In genomic region chr19:58460039-58460438, GRCh38 we compare ENCODE assay signal across 18 cellular contexts.
"Had no signal": no experiment of that assay in that cellular context is flagged by ENCODE, and none has a peak within 500 bp of the region (broad histone marks: within the 10 kb centered on the region; RNA-seq: fewer than 3 reads in every experiment).

No MANE protein-coding gene starts in this region.

- H3K9me3 ChIP-seq: gastrocnemius medialis, thoracic aorta, vagina had no signal

- ATAC-seq: activated CD8-positive, alpha-beta memory T cell treated with anti-CD3 and anti-CD28 coated beads, Interleukin-2, amount 10 ng/mL, durations not matched to agents 7 days and 5 days; activated CD8-positive, alpha-beta T cell treated with anti-CD3 and anti-CD28 coated beads for 36 hours; activated naive CD8-positive, alpha-beta T cell treated with anti-CD3 and anti-CD28 coated beads, Interleukin-2, amount 50 U/mL, for 24 hours; gastrocnemius medialis; left cardiac atrium; sciatic nerve; stimulated activated naive B cell treated with anti-CD40 and anti-IgM and Interleukin-4, amounts not matched to agents 10 μg/mL and 1 μg/mL and 100 μg/mL, for 72 hours had no signal

- DNase-seq: activated B cell treated with CpG ODN at 0.5 μM for 24 hours; activated CD4-positive, alpha-beta T cell treated with anti-CD3 and anti-CD28 coated beads, Interleukin-2, amount 10 ng/mL, durations not matched to agents 7 days and 5 days; activated CD8-positive, alpha-beta memory T cell treated with anti-CD3 and anti-CD28 coated beads, Interleukin-2, amount 10 ng/mL, durations not matched to agents 7 days and 5 days; activated CD8-positive, alpha-beta T cell treated with anti-CD3 and anti-CD28 coated beads for 36 hours; activated gamma-delta T cell; activated naive CD4-positive, alpha-beta T cell treated with anti-CD3 and anti-CD28 coated beads, Interleukin-2, amount 50 U/mL, for 16 hours; activated naive CD8-positive, alpha-beta T cell treated with anti-CD3 and anti-CD28 coated beads, Interleukin-2, amount 50 U/mL, for 24 hours; activated T-cell treated with anti-CD3 and anti-CD28 coated beads for 4 hours; effector CD4-positive, alpha-beta T cell; gastrocnemius medialis; hippocampal formation; left cardiac atrium; naive B cell; small intestine; stimulated activated naive B cell treated with anti-CD40 and anti-IgM and Interleukin-4, amounts not matched to agents 10 μg/mL and 1 μg/mL and 100 μg/mL, for 72 hours had no signal

- H3K36me3 ChIP-seq: thoracic aorta had no signal

- H3K27me3 ChIP-seq: gastrocnemius medialis, vagina had no signal

- H3K4me3 ChIP-seq: gastrocnemius medialis, thoracic aorta, vagina had no signal

- H3K27ac ChIP-seq: gastrocnemius medialis, thoracic aorta, vagina had no signal

- H3K4me1 ChIP-seq: gastrocnemius medialis, vagina had no signal
